8 cellular contexts compared by ENCODE assay signal in the genomic region with DNA sequence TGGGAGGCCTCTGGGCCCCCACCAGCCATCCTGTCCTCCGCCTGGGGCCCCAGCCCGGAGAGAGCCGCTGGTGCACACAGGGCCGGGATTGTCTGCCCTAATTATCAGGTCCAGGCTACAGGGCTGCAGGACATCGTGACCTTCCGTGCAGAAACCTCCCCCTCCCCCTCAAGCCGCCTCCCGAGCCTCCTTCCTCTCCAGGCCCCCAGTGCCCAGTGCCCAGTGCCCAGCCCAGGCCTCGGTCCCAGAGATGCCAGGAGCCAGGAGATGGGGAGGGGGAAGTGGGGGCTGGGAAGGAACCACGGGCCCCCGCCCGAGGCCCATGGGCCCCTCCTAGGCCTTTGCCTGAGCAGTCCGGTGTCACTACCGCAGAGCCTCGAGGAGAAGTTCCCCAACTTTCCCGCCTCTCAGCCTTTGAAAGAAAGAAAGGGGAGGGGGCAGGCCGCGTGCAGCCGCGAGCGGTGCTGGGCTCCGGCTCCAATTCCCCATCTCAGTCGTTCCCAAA. TPM values are rescaled to one million over a fixed set of nuclear protein-coding genes. Genes with fewer than 3 reads are reported as not detected.
DNase-seq lines count a peak whose midpoint lies in the region; ATAC-seq and TF ChIP-seq lines count a peak whose summit lies in the region.

No MANE protein-coding gene starts in this region.

- H3K9me3 ChIP-seq in SJCRH30 (replicated peaks): no peaks in the 10 kb centered on the region

- peak overlapping the region; percentile 88 for H3K4me3 Mint-ChIP-seq in MCF 10A (ENCODE audit: unreplicated experiment)

- H3K27me3 Mint-ChIP-seq in MCF 10A (ENCODE audit: insufficient read depth, unreplicated experiment): no peaks in the 10 kb centered on the region

- DNase-seq in ACHN (peak; percentile 94), GM13976 (ENCODE audit: low spot score) (peak; percentile 85), NCI-H1092 treated with DMSO at 0.1 percent for 48 hours (lab: John Stamatoyannopoulos, UW) (peak; percentile 96), SJCRH30 (peak; percentile 90 to 95), MCF 10A (ENCODE audit: unreplicated experiment) (peak; percentile 90), iPS-NIHi11 (ENCODE audit: low spot score) (peak; percentile 79), skeletal muscle cell (ENCODE audit: low read depth) (no peak)

- H3K4me1 ChIP-seq in SJCRH30: peaks cover 18% of the 10 kb centered on the region; the same call in 1 of the 2 replicates

- in situ Hi-C loops in ACHN (cut with HindIII; ENCODE audit: low pct_ligation_motif_present, low pct_unique_long_range_greater_than_20kb, low sequenced_read_pairs): no loop called here
- in situ Hi-C loops in GM13976 (cut with MboI; ENCODE audit: low sequenced_read_pairs, unreplicated experiment): no loop called here

- H3K27me3 ChIP-seq in SJCRH30: no peaks in the 10 kb centered on the region

- H3K36me3 Mint-ChIP-seq in MCF 10A (ENCODE audit: insufficient read depth, unreplicated experiment): peaks cover 72% of the 10 kb centered on the region

- peaks cover 34% of the 10 kb centered on the region for H3K4me1 Mint-ChIP-seq in MCF 10A (ENCODE audit: insufficient read depth, unreplicated experiment)

- POLR2A ChIA-PET in MCF 10A (lab: Yijun Ruan, JAX): interaction anchor here (0.6 to 7.0 kb wide), 44 partner anchors 10 to 333 kb away, joined by 3 to 74 read pairs (median 4); partner anchors contain the start of genes CD9, COPS7A, LTBR and MRPL51

- peaks cover 66% of the 10 kb centered on the region for H3K36me3 ChIP-seq in SJCRH30

- H3K9me3 Mint-ChIP-seq in MCF 10A (ENCODE audit: unreplicated experiment): no peaks in the 10 kb centered on the region

- CTCF ChIA-PET in MCF 10A (lab: Yijun Ruan, JAX): interaction anchor here (1.6 to 8.2 kb wide), 2 partner anchors 24 to 110 kb away, joined by 5 to 99 read pairs; no protein-coding TSS in a partner anchor

- TF ChIP-seq CTCF in GM13976 (IDR thresholded peaks at IDR 0.05; ENCODE audit: borderline replicate concordance, control extremely low read depth, extremely low read depth, insufficient read depth, missing control alignments) (no peak), MCF 10A (IDR thresholded peaks at IDR 0.05; ENCODE audit: unreplicated experiment) (no peak)

- H3K4me3 ChIP-seq in SJCRH30 (peak overlapping the region; percentile 94), skeletal muscle cell (ENCODE audit: low read depth, low read length) (peak overlapping the region; percentile 95)

- peak overlapping the region; percentile 93 for H3K27ac ChIP-seq in SJCRH30

- BruUV-seq in MCF 10A (replicated peaks; lab: Mats Ljungman, UMichigan): no TSS peak

- H3K27ac Mint-ChIP-seq in MCF 10A (ENCODE audit: low read depth, unreplicated experiment): peak overlapping the region; percentile 95

- intact Hi-C loops in MCF 10A (cut with micrococcal nuclease): loop anchor here (1.0 to 2.0 kb wide), 3 partner anchors 41 to 102 kb away; partner anchors contain the start of genes MRPL51 and VAMP1

- ATAC-seq in HG02840 (IDR thresholded peaks at IDR 0.05; ENCODE audit: low FRiP score, unreplicated experiment): peak; percentile 48

RNA-seq across cellular contexts. Expression of gene GAPDH, which starts 0.6 kb away (rescaled TPM):
- total RNA-seq in SJCRH30 (2014; rRNA removed; shearing (Covaris generic)): 4,776 and 4,843 TPM in 2 replicates
- 2,995 and 4,097 TPM in 2 replicates for total RNA-seq in MCF 10A (2022)

RNA-seq across cellular contexts. Expression of gene IFFO1, which starts 22.1 kb away (rescaled TPM):
- 10.3 and 13.8 TPM in 2 replicates for total RNA-seq in SJCRH30 (2014; rRNA removed; shearing (Covaris generic))
- 0.49 and 1.1 TPM in 2 replicates for total RNA-seq in MCF 10A (2022)

RNA-seq across cellular contexts. Expression of gene NOP2, which starts 34.4 kb away (rescaled TPM):
- total RNA-seq in SJCRH30 (2014; rRNA removed; shearing (Covaris generic)): 63.8 and 67.7 TPM in 2 replicates
- total RNA-seq in MCF 10A (2022): 97.1 and 108 TPM in 2 replicates

RNA-seq across cellular contexts. Expression of gene NCAPD2, which starts 39.8 kb away (rescaled TPM):
- total RNA-seq in SJCRH30 (2014; rRNA removed; shearing (Covaris generic)): 215 and 218 TPM in 2 replicates
- 31.9 and 52.0 TPM in 2 replicates for total RNA-seq in MCF 10A (2022)

RNA-seq across cellular contexts. Expression of gene MRPL51, which starts 40.6 kb away (rescaled TPM):
- 200 and 208 TPM in 2 replicates for total RNA-seq in SJCRH30 (2014; rRNA removed; shearing (Covaris generic))
- total RNA-seq in MCF 10A (2022): 230 and 314 TPM in 2 replicates
